ENCODE assay signal across 10 cellular contexts in the genomic region with DNA sequence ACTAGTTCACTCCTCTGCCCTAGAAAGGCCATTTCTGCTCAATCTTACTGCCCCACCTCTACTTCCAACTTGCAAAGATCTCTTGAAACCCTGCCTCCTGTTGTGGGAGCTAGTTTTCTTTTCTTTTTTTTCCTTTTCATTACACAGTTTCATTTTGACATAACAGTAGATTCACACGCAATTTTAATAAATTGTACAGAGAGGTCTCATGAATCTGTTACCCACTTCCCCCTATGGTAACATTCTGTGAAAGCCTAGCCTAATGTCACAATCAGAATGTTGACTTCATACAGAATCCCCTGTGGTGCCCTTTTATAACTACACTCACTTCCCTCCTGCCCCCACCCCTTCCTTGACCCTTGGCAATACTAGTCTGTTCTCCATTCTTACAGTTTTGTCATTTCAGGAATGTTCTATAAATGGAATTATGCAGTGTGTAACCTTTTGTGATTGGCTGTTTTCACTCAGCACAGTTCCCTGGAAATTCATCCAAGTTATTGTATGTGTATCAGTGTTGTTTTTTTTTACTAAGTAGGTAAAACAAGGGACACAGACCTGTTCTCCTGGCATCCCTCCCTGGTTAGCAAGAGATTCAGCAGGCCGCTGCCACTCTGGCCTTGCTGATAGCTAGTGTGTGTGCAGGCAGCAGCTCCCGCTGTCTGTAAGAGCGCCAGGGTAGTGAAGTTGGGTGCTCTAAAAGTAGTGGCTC. TPM values are rescaled to one million over a fixed set of nuclear protein-coding genes. Genes with fewer than 3 reads are reported as not detected.
A peak's percentile ranks its signal among the peaks of the same experiment; 100 is the strongest.
DNase-seq lines count a peak whose midpoint lies in the region; ATAC-seq and TF ChIP-seq lines count a peak whose summit lies in the region.
"Had no signal": no experiment of that assay in that cellular context is flagged by ENCODE, and none has a peak within 500 bp of the region (broad histone marks: within the 10 kb centered on the region; RNA-seq: fewer than 3 reads in every experiment).

No MANE protein-coding gene starts in this region.

- peaks cover 52 to 92% (median 83%) of the 10 kb centered on the region in 9 donors for H3K4me1 ChIP-seq in heart right ventricle
- H3K4me1 ChIP-seq in CD8-positive, alpha-beta T cell (ENCODE audit: insufficient read depth, low read length) = no peaks in the 10 kb centered on the region

- ATAC-seq in GM18868 (IDR thresholded peaks at IDR 0.05; ENCODE audit: unreplicated experiment) (peak; percentile 55), heart right ventricle (peak; percentile 58 to 81 (median 72)), HG03442 (IDR thresholded peaks at IDR 0.05; ENCODE audit: unreplicated experiment) (no peak)
- ATAC-seq in CD8-positive, alpha-beta T cell = no peak

- peak in 2 of 9 donors; percentile 8 to 25 for TF ChIP-seq CTCF in heart right ventricle (IDR thresholded peaks at IDR 0.05)
- TF ChIP-seq CTCF in CD8-positive, alpha-beta T cell (IDR thresholded peaks at IDR 0.05) = no peak

- no peak overlapping the region for H3K4me3 ChIP-seq in heart right ventricle
- no peak overlapping the region for H3K4me3 ChIP-seq in CD8-positive, alpha-beta T cell (ENCODE audit: low read depth, low read length)

- no peaks in the 10 kb centered on the region for H3K36me3 ChIP-seq in heart right ventricle
- no peaks in the 10 kb centered on the region for H3K36me3 ChIP-seq in CD8-positive, alpha-beta T cell (ENCODE audit: insufficient read depth, low read length)

- H3K27ac ChIP-seq in heart right ventricle = peak overlapping the region; percentile 75 to 86 (median 82)
- H3K27ac ChIP-seq in CD8-positive, alpha-beta T cell (ENCODE audit: low read depth, low read length) = no peak overlapping the region

- no peak overlapping the region for H3K4me3 Mint-ChIP-seq in T-helper 2 cell treated with Interferon-gamma antibody and Interleukin-4, amounts not matched to agents 5 μg/mL and 100 μg/mL, for 36 hours
- H3K4me3 Mint-ChIP-seq in stimulated activated naive CD8-positive, alpha-beta T cell treated with anti-CD3 and anti-CD28 coated beads, Interleukin-15, Interleukin-2, amounts not matched to agents 100 ng/mL and 50 ng/mL, for 24 hours = peak overlapping the region; percentile 27
- no peak overlapping the region for H3K4me3 Mint-ChIP-seq in CD8-positive, alpha-beta T cell

- H3K27me3 Mint-ChIP-seq in T-helper 2 cell treated with Interferon-gamma antibody and Interleukin-4, amounts not matched to agents 5 μg/mL and 100 μg/mL, for 36 hours (ENCODE audit: low read depth) = no peaks in the 10 kb centered on the region
- peaks cover 6% of the 10 kb centered on the region for H3K27me3 Mint-ChIP-seq in stimulated activated naive CD8-positive, alpha-beta T cell treated with anti-CD3 and anti-CD28 coated beads, Interleukin-15, Interleukin-2, amounts not matched to agents 100 ng/mL and 50 ng/mL, for 24 hours
- H3K27me3 Mint-ChIP-seq in CD8-positive, alpha-beta T cell (ENCODE audit: low read depth) = no peaks in the 10 kb centered on the region

- intact Hi-C loops in heart right ventricle (cut with DNase I) = no loop called here
- intact Hi-C loops in CD8-positive, alpha-beta T cell (cut with DNase I, micrococcal nuclease) = no loop called here

- H3K27ac Mint-ChIP-seq in T-helper 2 cell treated with Interferon-gamma antibody and Interleukin-4, amounts not matched to agents 5 μg/mL and 100 μg/mL, for 36 hours = peak overlapping the region; percentile 0
- H3K27ac Mint-ChIP-seq in stimulated activated naive CD8-positive, alpha-beta T cell treated with anti-CD3 and anti-CD28 coated beads, Interleukin-15, Interleukin-2, amounts not matched to agents 100 ng/mL and 50 ng/mL, for 24 hours = peak overlapping the region; percentile 38
- no peak overlapping the region for H3K27ac Mint-ChIP-seq in CD8-positive, alpha-beta T cell

- POLR2A ChIA-PET in CD8-positive, alpha-beta T cell (lab: Charles Lee) = no interaction called here

- no peaks in the 10 kb centered on the region for H3K9me3 ChIP-seq in heart right ventricle
- no peaks in the 10 kb centered on the region for H3K9me3 ChIP-seq in CD8-positive, alpha-beta T cell (ENCODE audit: low read length)

- no peaks in the 10 kb centered on the region for H3K36me3 Mint-ChIP-seq in T-helper 2 cell treated with Interferon-gamma antibody and Interleukin-4, amounts not matched to agents 5 μg/mL and 100 μg/mL, for 36 hours (ENCODE audit: low read depth)
- H3K36me3 Mint-ChIP-seq in stimulated activated naive CD8-positive, alpha-beta T cell treated with anti-CD3 and anti-CD28 coated beads, Interleukin-15, Interleukin-2, amounts not matched to agents 100 ng/mL and 50 ng/mL, for 24 hours (ENCODE audit: low read depth) = no peaks in the 10 kb centered on the region
- H3K36me3 Mint-ChIP-seq in CD8-positive, alpha-beta T cell = no peaks in the 10 kb centered on the region

- DNase-seq in T-helper 2 cell treated with Interferon-gamma antibody and Interleukin-4, amounts not matched to agents 5 μg/mL and 100 μg/mL, for 36 hours (ENCODE audit: low spot score) = no peak
- DNase-seq in heart right ventricle (peak in 1 of 2 donors; percentile 66), RKO (ENCODE audit: low spot score) (no peak)
- no peak for DNase-seq in stimulated activated naive CD4-positive, alpha-beta T cell (lab: John Stamatoyannopoulos, UW)
- no peak for DNase-seq in CD8-positive, alpha-beta T cell
- DNase-seq: activated T-cell treated with anti-CD3 and anti-CD28 coated beads, Interleukin-2, amount 50 U/mL, for 48 hours; NCI-H146 had no signal

- H3K4me1 Mint-ChIP-seq in T-helper 2 cell treated with Interferon-gamma antibody and Interleukin-4, amounts not matched to agents 5 μg/mL and 100 μg/mL, for 36 hours (ENCODE audit: low read depth) = peaks cover 12% of the 10 kb centered on the region
- peaks cover 21% of the 10 kb centered on the region for H3K4me1 Mint-ChIP-seq in stimulated activated naive CD8-positive, alpha-beta T cell treated with anti-CD3 and anti-CD28 coated beads, Interleukin-15, Interleukin-2, amounts not matched to agents 100 ng/mL and 50 ng/mL, for 24 hours (ENCODE audit: low read depth)
- no peaks in the 10 kb centered on the region for H3K4me1 Mint-ChIP-seq in CD8-positive, alpha-beta T cell (ENCODE audit: low read depth)

- WGBS in heart right ventricle, 2 donors = 42 to 50% methylated on average over 4 of the region's 4 CpGs

- no peaks in the 10 kb centered on the region for H3K27me3 ChIP-seq in heart right ventricle
- H3K27me3 ChIP-seq in CD8-positive, alpha-beta T cell (ENCODE audit: insufficient read depth, low read length) = no peaks in the 10 kb centered on the region

- H3K9me3 Mint-ChIP-seq in T-helper 2 cell treated with Interferon-gamma antibody and Interleukin-4, amounts not matched to agents 5 μg/mL and 100 μg/mL, for 36 hours = no peaks in the 10 kb centered on the region
- H3K9me3 Mint-ChIP-seq in stimulated activated naive CD8-positive, alpha-beta T cell treated with anti-CD3 and anti-CD28 coated beads, Interleukin-15, Interleukin-2, amounts not matched to agents 100 ng/mL and 50 ng/mL, for 24 hours = no peaks in the 10 kb centered on the region
- no peaks in the 10 kb centered on the region for H3K9me3 Mint-ChIP-seq in CD8-positive, alpha-beta T cell

- CTCF ChIA-PET in CD8-positive, alpha-beta T cell (lab: Charles Lee) = interaction anchor here (0.8 to 2.9 kb wide), 3 partner anchors 17 to 90 kb away, joined by 3 to 13 read pairs (median 4); no protein-coding TSS in a partner anchor

RNA-seq across cellular contexts. Expression of gene CHST3, which starts 21.5 kb away (rescaled TPM):
- 10 to 100 TPM; 14.5 to 28.7 (median 21.3) TPM for total RNA-seq in heart right ventricle
- 10 to 100 TPM in 1 of 2 donors, 1 to 10 TPM in 1; 6.3 to 12.0 TPM for polyA plus RNA-seq in heart right ventricle
- total RNA-seq in CD8-positive, alpha-beta T cell = not detected

Comparison
In these comparisons a context has a peak if more than half of its experiments do, and no peak if none do; other contexts are left out.
1. ATAC-seq: peak in GM18868 (single experiment) and heart right ventricle (8 of 8); none in HG03442 (single experiment) and CD8-positive, alpha-beta T cell (single experiment).
2. RNA of gene CHST3, which starts 21.5 kb away (total RNA-seq): 14.5 to 28.7 TPM in heart right ventricle; not detected in CD8-positive, alpha-beta T cell; every median in the first group is over 10 times any median in the second.